28 cellular contexts compared by ENCODE assay signal in genomic region chr5:55483903-55484302, GRCh38. TPM values are rescaled to one million over a fixed set of nuclear protein-coding genes. Genes with fewer than 3 reads are reported as not detected.
DNase-seq lines count a peak whose midpoint lies in the region; ATAC-seq, FAIRE-seq and TF ChIP-seq lines count a peak whose summit lies in the region.
"Had no signal": no experiment of that assay in that cellular context is flagged by ENCODE, and none has a peak within 500 bp of the region (broad histone marks: within the 10 kb centered on the region; RNA-seq: fewer than 3 reads in every experiment).

No MANE protein-coding gene starts in this region.

- TF ChIP-seq POLR2A in GM12891 (IDR thresholded peaks at IDR 0.05; ENCODE audit: low read depth, low read length), result no peak

- no peak for TF ChIP-seq CTCF in WTC11 (IDR thresholded peaks at IDR 0.05)
- no peak for TF ChIP-seq CTCF in mucosa of descending colon (IDR thresholded peaks at IDR 0.05)

- peak; percentile 23 for FAIRE-seq in GM12891 (lab: Jason Lieb, UNC)
- FAIRE-seq: GM18507, H54 had no signal

- H3K4me1 Mint-ChIP-seq in WTC11, result peaks cover 65% of the 10 kb centered on the region

- H3K23ac ChIP-seq in mesendoderm (ENCODE audit: low read length), result no peak overlapping the region

- H3K4ac ChIP-seq in mesendoderm (ENCODE audit: low read depth, low read length), result peak overlapping the region; percentile 76

- peak overlapping the region; percentile 50 for H4K5ac ChIP-seq in mesendoderm (ENCODE audit: low read length)

- H3K4me1 ChIP-seq in iPS-20b (ENCODE audit: insufficient read depth, low read length), result peaks cover 33% of the 10 kb centered on the region; the same call in 1 of the 2 replicates
- H3K4me1 ChIP-seq in mesendoderm (ENCODE audit: control insufficient read depth, low read depth, low read length), result peaks cover 9% of the 10 kb centered on the region
- no peaks in the 10 kb centered on the region for H3K4me1 ChIP-seq in mucosa of descending colon (ENCODE audit: low read depth)
- H3K4me1 ChIP-seq: BE2C had no signal

- ATAC-seq in WTC11 (peak; percentile 6), HG03095 (IDR thresholded peaks at IDR 0.05; ENCODE audit: unreplicated experiment) (no peak), mucosa of descending colon (no peak)
- ATAC-seq: K562, PC-3 had no signal

- H3K9me3 Mint-ChIP-seq in WTC11, result no peaks in the 10 kb centered on the region
- H3K9me3 Mint-ChIP-seq: CD14-positive monocyte; CD8-positive, alpha-beta memory T cell had no signal

- no peaks in the 10 kb centered on the region for H3K9me3 ChIP-seq in iPS-20b (ENCODE audit: insufficient read depth, low read depth, low read length)
- H3K9me3 ChIP-seq in mucosa of descending colon, result no peaks in the 10 kb centered on the region
- H3K9me3 ChIP-seq: BE2C, SK-N-SH had no signal

- peaks cover 2% of the 10 kb centered on the region for H3K79me2 ChIP-seq in mesendoderm (ENCODE audit: control insufficient read depth, insufficient read depth, low read length)

- H3K9ac ChIP-seq in iPS-20b (ENCODE audit: low read depth, low read length) (peak overlapping the region; percentile 46; the same call in 1 of the 2 replicates), mesendoderm (ENCODE audit: low read length) (no peak overlapping the region)
- H3K9ac ChIP-seq: SK-N-SH had no signal

- no peak overlapping the region for H4K8ac ChIP-seq in mesendoderm (ENCODE audit: low read depth, low read length)

- no peak overlapping the region for H2AK5ac ChIP-seq in mesendoderm (ENCODE audit: low read length)

- H2BK15ac ChIP-seq in mesendoderm (replicated peaks; ENCODE audit: low read depth), result no peak overlapping the region

- H3K36me3 ChIP-seq in iPS-20b (ENCODE audit: insufficient read depth, low read depth, low read length), result no peaks in the 10 kb centered on the region
- no peaks in the 10 kb centered on the region for H3K36me3 ChIP-seq in mesendoderm (ENCODE audit: control insufficient read depth, insufficient read depth, low read length)
- H3K36me3 ChIP-seq in mucosa of descending colon (ENCODE audit: low read depth), result no peaks in the 10 kb centered on the region
- H3K36me3 ChIP-seq: BE2C had no signal

- H3K4me3 Mint-ChIP-seq in WTC11, result peak overlapping the region; percentile 15
- H3K4me3 Mint-ChIP-seq: CD14-positive monocyte; CD8-positive, alpha-beta memory T cell had no signal

- POLR2A ChIA-PET in WTC11 (lab: Charles Lee), result interaction anchor here (1.0 kb wide), 1 partner anchor 9 kb away, joined by 3 read pairs; no protein-coding TSS in a partner anchor

- H2BK5ac ChIP-seq in mesendoderm (ENCODE audit: low read length), result peak overlapping the region; percentile 92

- H3K36me3 Mint-ChIP-seq in WTC11, result no peaks in the 10 kb centered on the region
- H3K36me3 Mint-ChIP-seq: CD14-positive monocyte had no signal

- intact Hi-C loops in mucosa of descending colon (cut with DNase I, micrococcal nuclease), result no loop called here

- H3K27me3 ChIP-seq in iPS-20b (ENCODE audit: insufficient read depth, low read length) (no peaks in the 10 kb centered on the region), mesendoderm (ENCODE audit: insufficient read depth, low read length, poor library complexity) (no peaks in the 10 kb centered on the region)
- H3K27me3 ChIP-seq: BE2C had no signal

- WGBS in mesendoderm (ENCODE audit: extremely low coverage, insufficient coverage, low lambda C conversion rate), result no CpG with 5 or more reads among the region's 3 CpGs

- CTCF ChIA-PET in WTC11 (lab: Charles Lee), result interaction anchor here (0.9 kb wide), 1 partner anchor 208 kb away, joined by 4 read pairs; no protein-coding TSS in a partner anchor

- H3K56ac ChIP-seq in mesendoderm (ENCODE audit: low read length), result peak overlapping the region; percentile 47

- H3K27ac Mint-ChIP-seq in WTC11, result peak overlapping the region; percentile 97
- H3K27ac Mint-ChIP-seq: CD14-positive monocyte had no signal

- H3K79me1 ChIP-seq in mesendoderm (ENCODE audit: low read length), result peaks cover 2% of the 10 kb centered on the region

- no peak overlapping the region for H3K4me2 ChIP-seq in mesendoderm (ENCODE audit: low read length)
- H3K4me2 ChIP-seq: SK-N-SH had no signal

- peak overlapping the region; percentile 18 for H3K18ac ChIP-seq in mesendoderm (ENCODE audit: low read length)

- H3K4me3 ChIP-seq in iPS-20b (ENCODE audit: low read length) (peak overlapping the region; percentile 56; the same call in 1 of the 2 replicates), mesendoderm (ENCODE audit: low read length) (no peak overlapping the region), mucosa of descending colon (no peak overlapping the region)
- H3K4me3 ChIP-seq: K562 had no signal

- H3K27me3 Mint-ChIP-seq in WTC11 (ENCODE audit: low read depth), result no peaks in the 10 kb centered on the region
- H3K27me3 Mint-ChIP-seq: CD8-positive, alpha-beta memory T cell had no signal

- H3K27ac ChIP-seq in iPS-20b (ENCODE audit: low read length), result peak overlapping the region; percentile 2
- peak overlapping the region; percentile 82 for H3K27ac ChIP-seq in mesendoderm (ENCODE audit: low read depth, low read length)

- H2BK120ac ChIP-seq in mesendoderm (ENCODE audit: low read depth, low read length), result no peak overlapping the region

- DNase-seq in GM12891 (ENCODE audit: insufficient read length, low spot score) (no peak), WTC11 (ENCODE audit: low spot score) (no peak), mesendoderm (peak; percentile 41), NCI-H2227 (lab: John Stamatoyannopoulos, UW; ENCODE audit: unreplicated experiment) (no peak), kidney glomerular epithelial cell (lab: John Stamatoyannopoulos, UW) (no peak), mucosa of descending colon (no peak)
- DNase-seq: 8988T; ACHN; BE2C; CD8-positive, alpha-beta memory T cell; DMS153; Kasumi-1; MV-4-11; NCI-H1105; NCI-H1436 treated with DMSO at 0.1 percent for 48 hours; NCI-H187 treated with DMSO at 0.1 percent for 48 hours; NCI-H446; NCI-H524 treated with DMSO at 0.1 percent for 48 hours; NCI-H774; PC-3; SK-N-SH; SW 1271 had no signal

TF ChIP-seq in GM12891, 5 proteins besides CTCF, POLR2A, EP300 and RAD21:
- no peak for TF ChIP-seq POU2F2 (IDR thresholded peaks at IDR 0.05; ENCODE audit: low read depth, low read length)
- no peak for TF ChIP-seq SPI1 (IDR thresholded peaks at IDR 0.05; ENCODE audit: low read depth, low read length)
- TF ChIP-seq PAX5 (IDR thresholded peaks at IDR 0.05; ENCODE audit: insufficient read depth, low read length, severe bottlenecking), result no peak

TF ChIP-seq in WTC11, 78 proteins besides CTCF, POLR2A, EP300 and RAD21 (continues in another document):
- TF ChIP-seq NFE2L1 (CRISPR knock-in tag; IDR thresholded peaks at IDR 0.05) (no peak), FOXK1 (CRISPR knock-in tag; IDR thresholded peaks at IDR 0.05) (no peak), TCF7 (CRISPR knock-in tag; IDR thresholded peaks at IDR 0.05; ENCODE audit: low read depth) (no peak), NR3C1 (CRISPR knock-in tag; conservative IDR thresholded peaks at IDR 0.05; ENCODE audit: low read depth) (no peak), ZNF532 (CRISPR knock-in tag; IDR thresholded peaks at IDR 0.05; ENCODE audit: borderline replicate concordance) (no peak), RORB (CRISPR knock-in tag; IDR thresholded peaks at IDR 0.05) (no peak), IRF1 (CRISPR knock-in tag; IDR thresholded peaks at IDR 0.05) (no peak), CDX4 (CRISPR knock-in tag; IDR thresholded peaks at IDR 0.05; ENCODE audit: borderline replicate concordance) (no peak)

RNA-seq across cellular contexts. Expression of gene PLPP1, which starts 50.9 kb away (rescaled TPM):
- polyA plus RNA-seq in GM12891 (2012; ENCODE audit: low read depth, missing spikeins), result 2.3 TPM
- total RNA-seq in WTC11 (2021), result 38.2 to 43.2 TPM (median 40.9 TPM) in 3 replicates
- polyA plus RNA-seq in mesendoderm (2013, experiment 1 of 2), result 14.6 TPM
- 14.9 TPM for polyA plus RNA-seq in mesendoderm (2013, experiment 2 of 2)
- 100 to 1,000 TPM in 2 of 3 donors, 10 to 100 TPM in 1; 88.8 to 132 (median 122) TPM for total RNA-seq in mucosa of descending colon
